In genomic region chr18:8426401-8426800, GRCh38 we compare ENCODE assay signal across 9 cellular contexts.
DNase-seq lines count a peak whose midpoint lies in the region; TF ChIP-seq lines count a peak whose summit lies in the region.
"Had no signal": no experiment of that assay in that cellular context is flagged by ENCODE, and none has a peak within 500 bp of the region (broad histone marks: within the 10 kb centered on the region; RNA-seq: fewer than 3 reads in every experiment).

No MANE protein-coding gene starts in this region.

- WGBS in prostate gland: 81% methylated on average over 13 of the region's 13 CpGs
- 92% methylated on average over 2 of the region's 13 CpGs for WGBS in suprapubic skin

- intact Hi-C loops in A673 (cut with micrococcal nuclease; ENCODE audit: unreplicated experiment) (loop anchor here (10.0 kb wide), 1 partner anchor 48 kb away; no protein-coding TSS in a partner anchor), prostate gland (cut with DNase I) (no loop called here)

- H3K4me1 ChIP-seq in A673 (ENCODE audit: insufficient read depth, low read length, poor library complexity, severe bottlenecking) (no peaks in the 10 kb centered on the region), prostate gland (replicated peaks) (no peaks in the 10 kb centered on the region), suprapubic skin (no peaks in the 10 kb centered on the region)

- CTCF ChIA-PET in A673 (lab: Charles Lee): no interaction called here

- in situ Hi-C loops in SK-MEL-5 (cut with HindIII; ENCODE audit: low pct_unique_long_range_greater_than_20kb, low sequenced_read_pairs): no loop called here

- POLR2A ChIA-PET in A673 (lab: Charles Lee; ENCODE audit: low non-redundant PET): no interaction called here

- no peak for DNase-seq in A673 (ENCODE audit: low spot score)
- no peak for DNase-seq in GM10266 (ENCODE audit: extremely low spot score)
- peak; percentile 38 for DNase-seq in SK-MEL-5 (ENCODE audit: low read depth, low spot score)
- DNase-seq in iPS DF 19.7 (ENCODE audit: low read depth, low spot score): peak; percentile 20
- DNase-seq in prostate gland (ENCODE audit: low spot score): no peak
- no peak for DNase-seq in suprapubic skin (ENCODE audit: low spot score in 2 of 2)
- no peak for DNase-seq in amniotic stem cell (lab: John Stamatoyannopoulos, UW)
- no peak for DNase-seq in NCI-H2196 treated with DMSO at 0.1 percent for 48 hours (lab: John Stamatoyannopoulos, UW; ENCODE audit: unreplicated experiment)
- DNase-seq: NCI-H446 had no signal

- H3K36me3 ChIP-seq in A673 (ENCODE audit: insufficient read depth, low read length, poor library complexity, severe bottlenecking): no peaks in the 10 kb centered on the region
- no peaks in the 10 kb centered on the region for H3K36me3 ChIP-seq in prostate gland
- H3K36me3 ChIP-seq in suprapubic skin: no peaks in the 10 kb centered on the region

- TF ChIP-seq EP300 in suprapubic skin (IDR thresholded peaks at IDR 0.05): no peak

- H3K27me3 ChIP-seq in A673 (replicated peaks; ENCODE audit: insufficient read depth, low read depth, low read length, poor library complexity) (peaks cover 4% of the 10 kb centered on the region), prostate gland (replicated peaks; ENCODE audit: insufficient read depth) (no peaks in the 10 kb centered on the region), suprapubic skin (no peaks in the 10 kb centered on the region)

- no TSS peak for BruUV-seq in A673 (replicated peaks; lab: Mats Ljungman, UMichigan)

- no peak for TF ChIP-seq POLR2A in prostate gland (IDR thresholded peaks at IDR 0.05)
- TF ChIP-seq POLR2A in suprapubic skin (IDR thresholded peaks at IDR 0.05): no peak

- TF ChIP-seq CTCF in A673 (conservative IDR thresholded peaks at IDR 0.05; ENCODE audit: low read depth, low read length) (peak; percentile 46; the same call in 1 of the 2 replicates), GM10266 (IDR thresholded peaks at IDR 0.05; ENCODE audit: control insufficient read depth, insufficient read depth, low read depth, missing control alignments) (peak; percentile 29), prostate gland (IDR thresholded peaks at IDR 0.05) (no peak), suprapubic skin (IDR thresholded peaks at IDR 0.05) (no peak)

- no peak overlapping the region for H3K4me3 ChIP-seq in A673 (ENCODE audit: low read depth, low read length, poor library complexity, severe bottlenecking)
- H3K4me3 ChIP-seq in prostate gland: no peak overlapping the region
- no peak overlapping the region for H3K4me3 ChIP-seq in suprapubic skin

- H3K27ac ChIP-seq in A673 (ENCODE audit: low read depth, low read length, poor library complexity, severe bottlenecking) (no peak overlapping the region), prostate gland (no peak overlapping the region), suprapubic skin (no peak overlapping the region)

- H3K9me3 ChIP-seq in A673 (ENCODE audit: low read depth, low read length, poor library complexity, severe bottlenecking) (peaks cover 3% of the 10 kb centered on the region), prostate gland (no peaks in the 10 kb centered on the region), suprapubic skin (no peaks in the 10 kb centered on the region)

Comparison
In these comparisons a context has a peak if more than half of its experiments do, and no peak if none do; other contexts are left out.
1. DNase-seq: peak in SK-MEL-5 (single experiment) and iPS DF 19.7 (single experiment); none in A673 (single experiment), GM10266 (single experiment), prostate gland (single experiment), suprapubic skin (0 of 2), amniotic stem cell (single experiment) and NCI-H2196 treated with DMSO at 0.1 percent for 48 hours (single experiment).
2. CTCF ChIP-seq: peak in A673 (single experiment) and GM10266 (single experiment); none in prostate gland (0 of 4) and suprapubic skin (0 of 2).